Comparison of ENCODE assay signal across 2 cellular contexts in genomic region chr3:123768480-123769359, GRCh38.
TF ChIP-seq lines count a peak whose summit lies in the region.

No MANE protein-coding gene starts in this region.

TF ChIP-seq in IMR-90, 13 proteins besides CTCF, POLR2A, EP300 and RAD21:
- no peak for TF ChIP-seq BHLHE40 (IDR thresholded peaks at IDR 0.05; ENCODE audit: low read depth, low read length)
TF ChIP-seq in IMR-90: peak in this region for 0.

TF ChIP-seq in GM23338, 12 proteins besides CTCF, POLR2A, EP300 and RAD21:
- TF ChIP-seq, protein P1, sequence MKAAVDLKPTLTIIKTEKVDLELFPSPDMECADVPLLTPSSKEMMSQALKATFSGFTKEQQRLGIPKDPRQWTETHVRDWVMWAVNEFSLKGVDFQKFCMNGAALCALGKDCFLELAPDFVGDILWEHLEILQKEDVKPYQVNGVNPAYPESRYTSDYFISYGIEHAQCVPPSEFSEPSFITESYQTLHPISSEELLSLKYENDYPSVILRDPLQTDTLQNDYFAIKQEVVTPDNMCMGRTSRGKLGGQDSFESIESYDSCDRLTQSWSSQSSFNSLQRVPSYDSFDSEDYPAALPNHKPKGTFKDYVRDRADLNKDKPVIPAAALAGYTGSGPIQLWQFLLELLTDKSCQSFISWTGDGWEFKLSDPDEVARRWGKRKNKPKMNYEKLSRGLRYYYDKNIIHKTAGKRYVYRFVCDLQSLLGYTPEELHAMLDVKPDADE (IDR thresholded peaks at IDR 0.05): no peak
- TF ChIP-seq POLR2AphosphoS5 (IDR thresholded peaks at IDR 0.05; ENCODE audit: low read depth) (no peak), ZNF331 (CRISPR knock-in tag; IDR thresholded peaks at IDR 0.05; ENCODE audit: low read depth) (no peak), NANOG (IDR thresholded peaks at IDR 0.05; ENCODE audit: borderline replicate concordance) (no peak), JUNB (IDR thresholded peaks at IDR 0.05; ENCODE audit: unreplicated experiment) (no peak), EZH2 (IDR thresholded peaks at IDR 0.05; ENCODE audit: low read depth, unreplicated experiment) (no peak), EZH2phosphoT487 (IDR thresholded peaks at IDR 0.05; ENCODE audit: unreplicated experiment) (no peak), STAT1 (IDR thresholded peaks at IDR 0.05; ENCODE audit: unreplicated experiment) (no peak), CREB1 (CRISPR knock-in tag; IDR thresholded peaks at IDR 0.05; ENCODE audit: low read depth) (no peak), ZNF114 (CRISPR knock-in tag; IDR thresholded peaks at IDR 0.05) (no peak)
- TF ChIP-seq, protein P2, sequence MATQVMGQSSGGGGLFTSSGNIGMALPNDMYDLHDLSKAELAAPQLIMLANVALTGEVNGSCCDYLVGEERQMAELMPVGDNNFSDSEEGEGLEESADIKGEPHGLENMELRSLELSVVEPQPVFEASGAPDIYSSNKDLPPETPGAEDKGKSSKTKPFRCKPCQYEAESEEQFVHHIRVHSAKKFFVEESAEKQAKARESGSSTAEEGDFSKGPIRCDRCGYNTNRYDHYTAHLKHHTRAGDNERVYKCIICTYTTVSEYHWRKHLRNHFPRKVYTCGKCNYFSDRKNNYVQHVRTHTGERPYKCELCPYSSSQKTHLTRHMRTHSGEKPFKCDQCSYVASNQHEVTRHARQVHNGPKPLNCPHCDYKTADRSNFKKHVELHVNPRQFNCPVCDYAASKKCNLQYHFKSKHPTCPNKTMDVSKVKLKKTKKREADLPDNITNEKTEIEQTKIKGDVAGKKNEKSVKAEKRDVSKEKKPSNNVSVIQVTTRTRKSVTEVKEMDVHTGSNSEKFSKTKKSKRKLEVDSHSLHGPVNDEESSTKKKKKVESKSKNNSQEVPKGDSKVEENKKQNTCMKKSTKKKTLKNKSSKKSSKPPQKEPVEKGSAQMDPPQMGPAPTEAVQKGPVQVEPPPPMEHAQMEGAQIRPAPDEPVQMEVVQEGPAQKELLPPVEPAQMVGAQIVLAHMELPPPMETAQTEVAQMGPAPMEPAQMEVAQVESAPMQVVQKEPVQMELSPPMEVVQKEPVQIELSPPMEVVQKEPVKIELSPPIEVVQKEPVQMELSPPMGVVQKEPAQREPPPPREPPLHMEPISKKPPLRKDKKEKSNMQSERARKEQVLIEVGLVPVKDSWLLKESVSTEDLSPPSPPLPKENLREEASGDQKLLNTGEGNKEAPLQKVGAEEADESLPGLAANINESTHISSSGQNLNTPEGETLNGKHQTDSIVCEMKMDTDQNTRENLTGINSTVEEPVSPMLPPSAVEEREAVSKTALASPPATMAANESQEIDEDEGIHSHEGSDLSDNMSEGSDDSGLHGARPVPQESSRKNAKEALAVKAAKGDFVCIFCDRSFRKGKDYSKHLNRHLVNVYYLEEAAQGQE (IDR thresholded peaks at IDR 0.05; ENCODE audit: unreplicated experiment): no peak
- TF ChIP-seq, protein P3, sequence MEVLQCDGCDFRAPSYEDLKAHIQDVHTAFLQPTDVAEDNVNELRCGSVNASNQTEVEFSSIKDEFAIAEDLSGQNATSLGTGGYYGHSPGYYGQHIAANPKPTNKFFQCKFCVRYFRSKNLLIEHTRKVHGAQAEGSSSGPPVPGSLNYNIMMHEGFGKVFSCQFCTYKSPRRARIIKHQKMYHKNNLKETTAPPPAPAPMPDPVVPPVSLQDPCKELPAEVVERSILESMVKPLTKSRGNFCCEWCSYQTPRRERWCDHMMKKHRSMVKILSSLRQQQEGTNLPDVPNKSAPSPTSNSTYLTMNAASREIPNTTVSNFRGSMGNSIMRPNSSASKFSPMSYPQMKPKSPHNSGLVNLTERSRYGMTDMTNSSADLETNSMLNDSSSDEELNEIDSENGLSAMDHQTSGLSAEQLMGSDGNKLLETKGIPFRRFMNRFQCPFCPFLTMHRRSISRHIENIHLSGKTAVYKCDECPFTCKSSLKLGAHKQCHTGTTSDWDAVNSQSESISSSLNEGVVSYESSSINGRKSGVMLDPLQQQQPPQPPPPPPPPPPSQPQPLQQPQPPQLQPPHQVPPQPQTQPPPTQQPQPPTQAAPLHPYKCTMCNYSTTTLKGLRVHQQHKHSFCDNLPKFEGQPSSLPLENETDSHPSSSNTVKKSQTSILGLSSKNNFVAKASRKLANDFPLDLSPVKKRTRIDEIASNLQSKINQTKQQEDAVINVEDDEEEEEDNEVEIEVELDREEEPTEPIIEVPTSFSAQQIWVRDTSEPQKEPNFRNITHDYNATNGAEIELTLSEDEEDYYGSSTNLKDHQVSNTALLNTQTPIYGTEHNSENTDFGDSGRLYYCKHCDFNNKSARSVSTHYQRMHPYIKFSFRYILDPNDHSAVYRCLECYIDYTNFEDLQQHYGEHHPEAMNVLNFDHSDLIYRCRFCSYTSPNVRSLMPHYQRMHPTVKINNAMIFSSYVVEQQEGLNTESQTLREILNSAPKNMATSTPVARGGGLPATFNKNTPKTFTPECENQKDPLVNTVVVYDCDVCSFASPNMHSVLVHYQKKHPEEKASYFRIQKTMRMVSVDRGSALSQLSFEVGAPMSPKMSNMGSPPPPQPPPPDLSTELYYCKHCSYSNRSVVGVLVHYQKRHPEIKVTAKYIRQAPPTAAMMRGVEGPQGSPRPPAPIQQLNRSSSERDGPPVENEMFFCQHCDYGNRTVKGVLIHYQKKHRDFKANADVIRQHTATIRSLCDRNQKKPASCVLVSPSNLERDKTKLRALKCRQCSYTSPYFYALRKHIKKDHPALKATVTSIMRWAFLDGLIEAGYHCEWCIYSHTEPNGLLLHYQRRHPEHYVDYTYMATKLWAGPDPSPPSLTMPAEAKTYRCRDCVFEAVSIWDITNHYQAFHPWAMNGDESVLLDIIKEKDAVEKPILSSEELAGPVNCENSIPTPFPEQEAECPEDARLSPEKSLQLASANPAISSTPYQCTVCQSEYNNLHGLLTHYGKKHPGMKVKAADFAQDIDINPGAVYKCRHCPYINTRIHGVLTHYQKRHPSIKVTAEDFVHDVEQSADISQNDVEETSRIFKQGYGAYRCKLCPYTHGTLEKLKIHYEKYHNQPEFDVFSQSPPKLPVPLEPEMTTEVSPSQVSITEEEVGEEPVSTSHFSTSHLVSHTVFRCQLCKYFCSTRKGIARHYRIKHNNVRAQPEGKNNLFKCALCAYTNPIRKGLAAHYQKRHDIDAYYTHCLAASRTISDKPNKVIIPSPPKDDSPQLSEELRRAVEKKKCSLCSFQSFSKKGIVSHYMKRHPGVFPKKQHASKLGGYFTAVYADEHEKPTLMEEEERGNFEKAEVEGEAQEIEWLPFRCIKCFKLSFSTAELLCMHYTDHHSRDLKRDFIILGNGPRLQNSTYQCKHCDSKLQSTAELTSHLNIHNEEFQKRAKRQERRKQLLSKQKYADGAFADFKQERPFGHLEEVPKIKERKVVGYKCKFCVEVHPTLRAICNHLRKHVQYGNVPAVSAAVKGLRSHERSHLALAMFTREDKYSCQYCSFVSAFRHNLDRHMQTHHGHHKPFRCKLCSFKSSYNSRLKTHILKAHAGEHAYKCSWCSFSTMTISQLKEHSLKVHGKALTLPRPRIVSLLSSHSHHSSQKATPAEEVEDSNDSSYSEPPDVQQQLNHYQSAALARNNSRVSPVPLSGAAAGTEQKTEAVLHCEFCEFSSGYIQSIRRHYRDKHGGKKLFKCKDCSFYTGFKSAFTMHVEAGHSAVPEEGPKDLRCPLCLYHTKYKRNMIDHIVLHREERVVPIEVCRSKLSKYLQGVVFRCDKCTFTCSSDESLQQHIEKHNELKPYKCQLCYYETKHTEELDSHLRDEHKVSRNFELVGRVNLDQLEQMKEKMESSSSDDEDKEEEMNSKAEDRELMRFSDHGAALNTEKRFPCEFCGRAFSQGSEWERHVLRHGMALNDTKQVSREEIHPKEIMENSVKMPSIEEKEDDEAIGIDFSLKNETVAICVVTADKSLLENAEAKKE (CRISPR knock-in tag; IDR thresholded peaks at IDR 0.05): no peak
